11 cellular contexts compared by ENCODE assay signal in the genomic region with DNA sequence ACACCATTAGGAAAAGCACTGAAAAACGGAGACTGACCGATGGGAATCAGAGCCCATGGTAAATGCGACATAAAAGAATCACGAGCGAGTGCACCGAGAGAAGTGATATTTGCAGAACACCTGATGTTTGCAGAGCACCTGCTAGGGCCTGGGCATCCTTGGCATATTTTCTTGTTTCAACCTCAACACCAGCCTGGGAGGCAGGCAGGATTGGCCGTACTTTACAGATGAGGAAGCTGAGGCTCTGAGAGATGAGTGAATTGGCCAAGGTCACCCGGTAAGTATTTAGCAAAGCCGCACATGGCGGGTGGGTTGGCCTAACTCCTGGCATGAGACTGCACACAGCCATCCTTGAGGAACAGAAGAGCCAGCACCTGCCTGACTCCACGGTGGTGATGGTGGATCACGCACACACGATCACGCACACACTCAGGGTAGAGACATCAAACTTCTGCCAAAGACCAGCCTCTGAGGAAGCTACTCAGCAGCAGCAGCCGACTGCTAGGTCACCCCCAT.
"Had no signal": no experiment of that assay in that cellular context is flagged by ENCODE, and none has a peak within 500 bp of the region (broad histone marks: within the 10 kb centered on the region; RNA-seq: fewer than 3 reads in every experiment).

No MANE protein-coding gene starts in this region.

- H3K27ac Mint-ChIP-seq: activated naive CD4-positive, alpha-beta T cell treated with anti-CD3 and anti-CD28 coated beads, Interleukin-2, amount 10 ng/mL, durations not matched to agents 7 days and 5 days; nephron had no signal

- H3K9me3 Mint-ChIP-seq: activated naive CD4-positive, alpha-beta T cell treated with anti-CD3 and anti-CD28 coated beads, Interleukin-2, amount 10 ng/mL, durations not matched to agents 7 days and 5 days; nephron had no signal

- H3K27me3 ChIP-seq: cardiac muscle cell, gastroesophageal sphincter, thyroid gland had no signal

- H3K27ac ChIP-seq: cardiac muscle cell, gastroesophageal sphincter, psoas muscle, thyroid gland had no signal

- H3K9me3 ChIP-seq: gastroesophageal sphincter, psoas muscle, thyroid gland had no signal

- H3K4me3 Mint-ChIP-seq: activated naive CD4-positive, alpha-beta T cell treated with anti-CD3 and anti-CD28 coated beads, Interleukin-2, amount 10 ng/mL, durations not matched to agents 7 days and 5 days; nephron had no signal

- DNase-seq: activated CD4-positive, alpha-beta T cell treated with anti-CD3 and anti-CD28 coated beads for 1 hour; activated CD4-positive, alpha-beta T cell treated with anti-CD3 and anti-CD28 coated beads, Interleukin-2, amount 50 U/mL, for 48 hours; activated naive CD4-positive, alpha-beta T cell treated with anti-CD3 and anti-CD28 coated beads, Interleukin-2, amount 10 ng/mL, durations not matched to agents 7 days and 5 days; mesendoderm; psoas muscle; stimulated activated CD4-positive, alpha-beta T cell treated with anti-CD3 and anti-CD28 coated beads, Interleukin-1b, Interleukin-23, amount 100 ng/mL, for 48 hours; thyroid gland had no signal

- H3K4me3 ChIP-seq: cardiac muscle cell, gastroesophageal sphincter, psoas muscle, thyroid gland had no signal

- H3K4me1 Mint-ChIP-seq: activated naive CD4-positive, alpha-beta T cell treated with anti-CD3 and anti-CD28 coated beads, Interleukin-2, amount 10 ng/mL, durations not matched to agents 7 days and 5 days had no signal

- H3K4me1 ChIP-seq: gastroesophageal sphincter, psoas muscle, thyroid gland had no signal

- ATAC-seq: gastroesophageal sphincter, sciatic nerve had no signal
